ENCODE assay signal across 9 cellular contexts in the genomic region with DNA sequence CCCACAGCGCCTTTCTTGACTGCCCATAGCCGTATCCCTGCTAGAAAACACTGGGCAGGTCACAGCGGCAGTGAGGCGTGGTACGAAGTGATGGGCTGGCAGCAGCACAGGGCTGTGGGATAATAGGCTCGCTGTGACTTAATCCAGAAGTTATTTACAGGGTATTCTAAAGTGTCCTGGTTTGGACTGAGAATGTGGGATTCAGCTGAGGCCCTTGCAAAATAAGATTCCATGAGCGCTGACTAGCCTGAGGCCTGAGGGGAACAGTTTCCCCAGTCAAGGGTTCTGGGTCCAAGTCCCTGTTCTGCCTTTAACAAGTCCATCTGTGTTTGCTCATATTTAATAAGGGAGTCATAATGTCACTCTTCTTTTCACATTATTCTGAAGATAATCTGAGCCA. TPM values are rescaled to one million over a fixed set of nuclear protein-coding genes. Genes with fewer than 3 reads are reported as not detected.
A peak's percentile ranks its signal among the peaks of the same experiment; 100 is the strongest.
DNase-seq lines count a peak whose midpoint lies in the region; ATAC-seq and TF ChIP-seq lines count a peak whose summit lies in the region.
"Had no signal": no experiment of that assay in that cellular context is flagged by ENCODE, and none has a peak within 500 bp of the region (broad histone marks: within the 10 kb centered on the region; RNA-seq: fewer than 3 reads in every experiment).

No MANE protein-coding gene starts in this region.

- H3K9me3 ChIP-seq in SJCRH30 (replicated peaks) (no peaks in the 10 kb centered on the region), heart left ventricle (no peaks in the 10 kb centered on the region)
- H3K9me3 ChIP-seq: thoracic aorta had no signal

- ATAC-seq in heart left ventricle, result peak; percentile 17 to 64 (median 51)
- no peak for ATAC-seq in HG02571 (IDR thresholded peaks at IDR 0.05; ENCODE audit: unreplicated experiment)
- ATAC-seq in HG03354 (IDR thresholded peaks at IDR 0.05; ENCODE audit: poor library complexity, severe bottlenecking, unreplicated experiment), result no peak
- ATAC-seq in HG03045 (IDR thresholded peaks at IDR 0.05; ENCODE audit: unreplicated experiment), result no peak

- DNase-seq in ELR (ENCODE audit: low read depth), result peak; percentile 60
- DNase-seq in SJCRH30, result peak; percentile 56 to 69
- no peak for DNase-seq in heart left ventricle
- peak; percentile 86 for DNase-seq in posterior vena cava (ENCODE audit: low spot score)
- DNase-seq in activated CD4-positive, alpha-beta T cell treated with anti-CD3 and anti-CD28 coated beads for 48 hours, result no peak

- intact Hi-C loops in heart left ventricle (cut with DNase I), result no loop called here
- intact Hi-C loops in posterior vena cava (cut with DNase I), result no loop called here

- H3K4me1 ChIP-seq in SJCRH30 (peaks cover 26% of the 10 kb centered on the region), heart left ventricle (peaks cover 0 to 21% (median 4%) of the 10 kb centered on the region in 12 donors)

- H3K27me3 ChIP-seq in SJCRH30 (no peaks in the 10 kb centered on the region), heart left ventricle (peaks cover 0 to 25% (median 0%) of the 10 kb centered on the region in 9 donors)

- H3K36me3 ChIP-seq in SJCRH30, result no peaks in the 10 kb centered on the region
- H3K36me3 ChIP-seq in heart left ventricle, result peaks cover 0 to 8% (median 0%) of the 10 kb centered on the region in 9 donors
- H3K36me3 ChIP-seq: thoracic aorta had no signal

- 88 to 92% (median 90%) methylated on average over 4 to 7 of the region's 7 CpGs for WGBS in heart left ventricle, 4 donors

- TF ChIP-seq CTCF in heart left ventricle (IDR thresholded peaks at IDR 0.05), result no peak

- TF ChIP-seq POLR2A in heart left ventricle (IDR thresholded peaks at IDR 0.05), result no peak

- peak overlapping the region; percentile 13; the same call in 1 of the 2 replicates for H3K4me3 ChIP-seq in SJCRH30
- H3K4me3 ChIP-seq in heart left ventricle, result no peak overlapping the region
- H3K4me3 ChIP-seq: thoracic aorta had no signal

- peak overlapping the region; percentile 93 for H3K27ac ChIP-seq in SJCRH30
- H3K27ac ChIP-seq in heart left ventricle, result peak overlapping the region in 1 of 12 donors; percentile 78
- H3K27ac ChIP-seq: thoracic aorta had no signal

RNA-seq across cellular contexts. Expression of a gene that starts 34.6 kb away (rescaled TPM):
- total RNA-seq in SJCRH30 (2014; rRNA removed; shearing (Covaris generic)), result 10.5 and 11.9 TPM in 2 replicates
- total RNA-seq in heart left ventricle (10 to 100 TPM in 2 of 9 donors, 1 to 10 TPM in 7; 3.8 to 10.6 (median 6.1) TPM), posterior vena cava (10 to 100 TPM; 59.5 to 76.9 TPM)
- polyA plus RNA-seq in heart left ventricle, result 1 to 10 TPM; 1.2 to 1.4 TPM

Comparison
In these comparisons a context has a peak if more than half of its experiments do, and no peak if none do; other contexts are left out.
1. DNase-seq: peak in ELR (single experiment), SJCRH30 (2 of 2) and posterior vena cava (single experiment); none in heart left ventricle (0 of 5) and activated CD4-positive, alpha-beta T cell treated with anti-CD3 and anti-CD28 coated beads for 48 hours (single experiment).
2. ATAC-seq: peak in heart left ventricle (4 of 4); none in HG02571 (single experiment), HG03354 (single experiment) and HG03045 (single experiment).